In genomic region chr1:152752225-152752624, GRCh38 we compare ENCODE assay signal across 15 cellular contexts. TPM values are rescaled to one million over a fixed set of nuclear protein-coding genes. Genes with fewer than 3 reads are reported as not detected.
DNase-seq lines count a peak whose midpoint lies in the region; FAIRE-seq and TF ChIP-seq lines count a peak whose summit lies in the region.
"Had no signal": no experiment of that assay in that cellular context is flagged by ENCODE, and none has a peak within 500 bp of the region (broad histone marks: within the 10 kb centered on the region; RNA-seq: fewer than 3 reads in every experiment).

No MANE protein-coding gene starts in this region.

- H3K27me3 ChIP-seq in astrocyte (ENCODE audit: insufficient read depth, low read length) = no peaks in the 10 kb centered on the region

- H3K27me3 Mint-ChIP-seq in astrocyte (ENCODE audit: low read depth, unreplicated experiment) = no peaks in the 10 kb centered on the region

- H3K9ac ChIP-seq in astrocyte (ENCODE audit: low read length) = no peak overlapping the region

- H4K20me1 ChIP-seq in astrocyte (ENCODE audit: insufficient read depth, low read length) = no peaks in the 10 kb centered on the region

- no peak overlapping the region for H3K4me3 Mint-ChIP-seq in astrocyte (ENCODE audit: unreplicated experiment)
- H3K4me3 Mint-ChIP-seq: activated naive CD8-positive, alpha-beta T cell treated with anti-CD3 and anti-CD28 coated beads, Interleukin-2, amount 10 ng/mL, durations not matched to agents 7 days and 5 days; naive thymus-derived CD8-positive, alpha-beta T cell had no signal

- peaks cover 4% of the 10 kb centered on the region for H3K4me1 Mint-ChIP-seq in astrocyte (ENCODE audit: low read depth, unreplicated experiment)
- H3K4me1 Mint-ChIP-seq: activated naive CD8-positive, alpha-beta T cell treated with anti-CD3 and anti-CD28 coated beads, Interleukin-2, amount 10 ng/mL, durations not matched to agents 7 days and 5 days; naive thymus-derived CD8-positive, alpha-beta T cell had no signal

- H3K4me3 ChIP-seq in astrocyte (ENCODE audit: insufficient read depth, low read depth, low read length) = no peak overlapping the region
- H3K4me3 ChIP-seq: skin epidermis had no signal

- peak overlapping the region; percentile 47 for H3K4me2 ChIP-seq in astrocyte (ENCODE audit: low read length)

- H3K4me1 ChIP-seq in astrocyte (ENCODE audit: insufficient read depth, low read length) = peaks cover 3% of the 10 kb centered on the region

- DNase-seq in COLO829 (ENCODE audit: low spot score) = peak; percentile 50
- DNase-seq in HPDE6-E6E7 (ENCODE audit: extremely low spot score) = peak; percentile 79
- DNase-seq in astrocyte (ENCODE audit: low read depth) = peak; percentile 39
- peak; percentile 59 for DNase-seq in kidney tubule cell (ENCODE audit: low spot score)
- no peak for DNase-seq in MV-4-11 (lab: John Stamatoyannopoulos, UW)
- no peak for DNase-seq in NCI-H2107 (lab: John Stamatoyannopoulos, UW)
- no peak for DNase-seq in activated CD4-positive, alpha-beta T cell treated with anti-CD3 and anti-CD28 coated beads for 1 hour
- no peak for DNase-seq in Ammon's horn (ENCODE audit: low spot score)
- DNase-seq: activated naive CD8-positive, alpha-beta T cell treated with anti-CD3 and anti-CD28 coated beads, Interleukin-2, amount 10 ng/mL, durations not matched to agents 7 days and 5 days; naive thymus-derived CD8-positive, alpha-beta T cell; NCI-H1048; NCI-H2227 treated with DMSO at 0.1 percent for 48 hours; T1000 had no signal

- H3K9me3 Mint-ChIP-seq in astrocyte (ENCODE audit: unreplicated experiment) = no peaks in the 10 kb centered on the region
- H3K9me3 Mint-ChIP-seq: activated naive CD8-positive, alpha-beta T cell treated with anti-CD3 and anti-CD28 coated beads, Interleukin-2, amount 10 ng/mL, durations not matched to agents 7 days and 5 days had no signal

- no peak for TF ChIP-seq CTCF in astrocyte (IDR thresholded peaks at IDR 0.05; ENCODE audit: insufficient read depth, low read depth, low read length)

- peak overlapping the region; percentile 17 for H3K27ac Mint-ChIP-seq in astrocyte (ENCODE audit: unreplicated experiment)
- H3K27ac Mint-ChIP-seq: activated naive CD8-positive, alpha-beta T cell treated with anti-CD3 and anti-CD28 coated beads, Interleukin-2, amount 10 ng/mL, durations not matched to agents 7 days and 5 days; naive thymus-derived CD8-positive, alpha-beta T cell had no signal

- no peak overlapping the region for H2AFZ ChIP-seq in astrocyte (ENCODE audit: low read depth, low read length)

- no peaks in the 10 kb centered on the region for H3K79me2 ChIP-seq in astrocyte (ENCODE audit: insufficient read depth, low read length)

- no peaks in the 10 kb centered on the region for H3K36me3 ChIP-seq in astrocyte (ENCODE audit: insufficient read depth, low read length)

- H3K9me3 ChIP-seq in astrocyte (ENCODE audit: insufficient read depth, low read depth, low read length) = no peaks in the 10 kb centered on the region

- no peak overlapping the region for H3K27ac ChIP-seq in astrocyte (ENCODE audit: low read depth, low read length)
- H3K27ac ChIP-seq: skin epidermis had no signal

- peak; percentile 85 for FAIRE-seq in astrocyte (lab: Jason Lieb, UNC)

- no peaks in the 10 kb centered on the region for H3K36me3 Mint-ChIP-seq in astrocyte (ENCODE audit: low read depth, unreplicated experiment)
- H3K36me3 Mint-ChIP-seq: activated naive CD8-positive, alpha-beta T cell treated with anti-CD3 and anti-CD28 coated beads, Interleukin-2, amount 10 ng/mL, durations not matched to agents 7 days and 5 days; naive thymus-derived CD8-positive, alpha-beta T cell had no signal

RNA-seq across cellular contexts. Expression of gene KPRP, which starts 5.6 kb away (rescaled TPM):
- not detected in 2 replicates for total RNA-seq in astrocyte
- total RNA-seq: activated naive CD8-positive, alpha-beta T cell treated with anti-CD3 and anti-CD28 coated beads, Interleukin-2, amount 10 ng/mL, durations not matched to agents 7 days and 5 days; glomerular endothelial cell; naive thymus-derived CD8-positive, alpha-beta T cell had no signal

RNA-seq across cellular contexts. Expression of gene LCE1F, which starts 22.7 kb away (rescaled TPM):
- not detected in 2 replicates for total RNA-seq in astrocyte
- total RNA-seq: activated naive CD8-positive, alpha-beta T cell treated with anti-CD3 and anti-CD28 coated beads, Interleukin-2, amount 10 ng/mL, durations not matched to agents 7 days and 5 days; glomerular endothelial cell; naive thymus-derived CD8-positive, alpha-beta T cell had no signal

RNA-seq across cellular contexts. Expression of gene LCE1E, which starts 33.8 kb away (rescaled TPM):
- not detected in 2 replicates for total RNA-seq in astrocyte
- total RNA-seq: activated naive CD8-positive, alpha-beta T cell treated with anti-CD3 and anti-CD28 coated beads, Interleukin-2, amount 10 ng/mL, durations not matched to agents 7 days and 5 days; glomerular endothelial cell; naive thymus-derived CD8-positive, alpha-beta T cell had no signal

RNA-seq across cellular contexts. Expression of gene LCE4A, which starts 44.3 kb away (rescaled TPM):
- not detected in 2 replicates for total RNA-seq in astrocyte
- total RNA-seq: activated naive CD8-positive, alpha-beta T cell treated with anti-CD3 and anti-CD28 coated beads, Interleukin-2, amount 10 ng/mL, durations not matched to agents 7 days and 5 days; glomerular endothelial cell; naive thymus-derived CD8-positive, alpha-beta T cell had no signal

RNA-seq across cellular contexts. Expression of gene LCE1D, which starts 44.3 kb away (rescaled TPM):
- total RNA-seq in astrocyte = not detected in 2 replicates
- total RNA-seq: activated naive CD8-positive, alpha-beta T cell treated with anti-CD3 and anti-CD28 coated beads, Interleukin-2, amount 10 ng/mL, durations not matched to agents 7 days and 5 days; glomerular endothelial cell; naive thymus-derived CD8-positive, alpha-beta T cell had no signal

Comparison
In these comparisons a context has a peak if more than half of its experiments do, and no peak if none do; other contexts are left out.
1. DNase-seq: peak in COLO829 (single experiment), HPDE6-E6E7 (single experiment), astrocyte (single experiment) and kidney tubule cell (single experiment); none in MV-4-11 (single experiment), NCI-H2107 (single experiment), activated CD4-positive, alpha-beta T cell treated with anti-CD3 and anti-CD28 coated beads for 1 hour (single experiment) and Ammon's horn (single experiment).